In the genomic region with DNA sequence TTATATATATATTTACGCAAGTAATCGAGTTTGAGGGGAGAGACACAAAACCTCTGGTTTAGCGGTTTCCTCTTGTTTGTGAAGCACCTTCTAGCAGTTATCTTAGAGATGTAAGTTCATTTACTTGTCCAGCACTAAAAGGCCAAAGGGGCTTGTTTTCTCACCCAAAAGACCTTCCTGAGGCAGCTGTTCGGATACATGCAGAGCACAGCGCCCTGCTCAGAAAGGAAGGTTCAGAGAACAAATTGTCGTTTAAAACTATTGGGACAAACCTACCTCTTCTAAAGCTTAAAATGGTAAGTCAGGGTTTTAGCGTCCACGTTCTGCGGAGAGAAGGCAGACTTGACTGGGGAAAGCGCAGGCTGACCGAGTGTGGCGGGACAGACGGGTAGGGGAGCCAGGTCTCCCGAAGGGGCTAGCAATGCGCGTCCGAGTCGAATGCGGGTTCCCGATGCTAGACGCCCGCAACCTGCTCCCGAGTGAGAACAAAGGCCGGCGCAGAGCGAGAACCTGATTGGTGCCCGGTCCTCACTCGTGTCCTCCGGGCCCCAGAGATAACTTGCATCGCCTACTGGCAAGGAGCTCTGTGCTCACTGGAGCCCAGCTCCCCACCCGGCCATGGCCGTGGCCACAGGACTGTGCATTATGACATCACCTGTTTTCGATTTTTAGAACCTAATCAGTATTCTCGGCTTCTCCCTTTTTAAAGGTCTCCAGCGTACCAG, we compare ENCODE assay signal across 8 cellular contexts. TPM values are rescaled to one million over a fixed set of nuclear protein-coding genes. Genes with fewer than 3 reads are reported as not detected.
DNase-seq lines count a peak whose midpoint lies in the region; ATAC-seq and TF ChIP-seq lines count a peak whose summit lies in the region.

No MANE protein-coding gene starts in this region.

- H3K36me3 ChIP-seq in CD4-positive, CD25-positive, alpha-beta regulatory T cell (ENCODE audit: control insufficient read depth, insufficient read depth, low read length): no peaks in the 10 kb centered on the region

- peak overlapping the region; percentile 88 for H3K27ac ChIP-seq in CD4-positive, CD25-positive, alpha-beta regulatory T cell (ENCODE audit: insufficient read depth, low read length, poor library complexity, severe bottlenecking)

- peaks cover 14 to 56% (median 37%) of the 10 kb centered on the region in 4 donors for H3K4me1 Mint-ChIP-seq in CD4-positive, CD25-positive, alpha-beta regulatory T cell
- H3K4me1 Mint-ChIP-seq in chondrocyte (ENCODE audit: low read depth): peaks cover 24% of the 10 kb centered on the region

- H3K36me3 Mint-ChIP-seq in CD4-positive, CD25-positive, alpha-beta regulatory T cell: no peaks in the 10 kb centered on the region
- H3K36me3 Mint-ChIP-seq in chondrocyte (ENCODE audit: low read depth): peaks cover 3% of the 10 kb centered on the region

- H3K4me3 Mint-ChIP-seq in CD4-positive, CD25-positive, alpha-beta regulatory T cell: no peak overlapping the region
- no peak overlapping the region for H3K4me3 Mint-ChIP-seq in chondrocyte (ENCODE audit: unreplicated experiment)

- peak; percentile 6 to 12 for ATAC-seq in CD4-positive, CD25-positive, alpha-beta regulatory T cell (ENCODE audit: low read depth in 2 of 2)
- peak; percentile 28 for ATAC-seq in GM21447 (IDR thresholded peaks at IDR 0.05; ENCODE audit: unreplicated experiment)
- ATAC-seq in activated CD4-positive, CD25-positive, alpha-beta regulatory T cell treated with anti-CD3 and anti-CD28 coated beads, Interleukin-2, amount 50 U/mL, for 24 hours: peak; percentile 12 to 21

- no peaks in the 10 kb centered on the region for H3K9me3 ChIP-seq in CD4-positive, CD25-positive, alpha-beta regulatory T cell (ENCODE audit: control insufficient read depth in 2 of 2, low read length in 2 of 2)

- no peaks in the 10 kb centered on the region for H3K27me3 ChIP-seq in CD4-positive, CD25-positive, alpha-beta regulatory T cell (ENCODE audit: control insufficient read depth, insufficient read depth, low read length)

- peaks cover 46% of the 10 kb centered on the region for H3K4me1 ChIP-seq in CD4-positive, CD25-positive, alpha-beta regulatory T cell (ENCODE audit: control insufficient read depth, insufficient read depth, low read length, poor library complexity, severe bottlenecking)

- H3K9me3 Mint-ChIP-seq in CD4-positive, CD25-positive, alpha-beta regulatory T cell: no peaks in the 10 kb centered on the region
- H3K9me3 Mint-ChIP-seq in chondrocyte (ENCODE audit: low read depth): no peaks in the 10 kb centered on the region

- TF ChIP-seq CTCF in NB4 (IDR thresholded peaks at IDR 0.05; ENCODE audit: low read depth, low read length): no peak
- TF ChIP-seq CTCF in chondrocyte (IDR thresholded peaks at IDR 0.05): no peak

- H3K4me3 ChIP-seq in CD4-positive, CD25-positive, alpha-beta regulatory T cell (ENCODE audit: low read depth, low read length): peak overlapping the region; percentile 90
- H3K4me3 ChIP-seq in NB4 (ENCODE audit: low read depth, low read length): peak overlapping the region; percentile 71

- H3K27ac Mint-ChIP-seq in CD4-positive, CD25-positive, alpha-beta regulatory T cell: no peak overlapping the region
- no peak overlapping the region for H3K27ac Mint-ChIP-seq in chondrocyte (ENCODE audit: unreplicated experiment)

- H3K27me3 Mint-ChIP-seq in CD4-positive, CD25-positive, alpha-beta regulatory T cell: peaks cover 4% of the 10 kb centered on the region
- no peaks in the 10 kb centered on the region for H3K27me3 Mint-ChIP-seq in chondrocyte (ENCODE audit: low read depth)

- peak; percentile 66 to 85 (median 71) for DNase-seq in CD4-positive, CD25-positive, alpha-beta regulatory T cell
- DNase-seq in NB4 (ENCODE audit: low read depth): peak; percentile 85
- DNase-seq in chondrocyte (ENCODE audit: low spot score): peak; percentile 86
- DNase-seq in kidney tubule cell (ENCODE audit: low spot score): peak; percentile 82
- DNase-seq in stimulated activated CD4-positive, alpha-beta T cell treated with anti-CD3 and anti-CD28 coated beads, Interleukin-15, amount 100 ng/mL, for 24 hours: peak; percentile 76
- no peak for DNase-seq in OCI-M2 (lab: John Stamatoyannopoulos, UW; ENCODE audit: unreplicated experiment)

- TF ChIP-seq POLR2A in NB4 (IDR thresholded peaks at IDR 0.05; ENCODE audit: extremely low read depth, insufficient read length): peak; percentile 39

RNA-seq across cellular contexts. Expression of gene SESN3, which starts 1.0 kb away (rescaled TPM):
- 73.3 TPM for total RNA-seq in CD4-positive, CD25-positive, alpha-beta regulatory T cell
- 1 to 10 TPM; 4.2 to 8.7 (median 6.5) TPM for polyA plus RNA-seq in CD4-positive, CD25-positive, alpha-beta regulatory T cell
- total RNA-seq in chondrocyte: 104 to 238 TPM (median 104 TPM) in 3 replicates
